ENCODE assay signal across 8 cellular contexts in the genomic region with DNA sequence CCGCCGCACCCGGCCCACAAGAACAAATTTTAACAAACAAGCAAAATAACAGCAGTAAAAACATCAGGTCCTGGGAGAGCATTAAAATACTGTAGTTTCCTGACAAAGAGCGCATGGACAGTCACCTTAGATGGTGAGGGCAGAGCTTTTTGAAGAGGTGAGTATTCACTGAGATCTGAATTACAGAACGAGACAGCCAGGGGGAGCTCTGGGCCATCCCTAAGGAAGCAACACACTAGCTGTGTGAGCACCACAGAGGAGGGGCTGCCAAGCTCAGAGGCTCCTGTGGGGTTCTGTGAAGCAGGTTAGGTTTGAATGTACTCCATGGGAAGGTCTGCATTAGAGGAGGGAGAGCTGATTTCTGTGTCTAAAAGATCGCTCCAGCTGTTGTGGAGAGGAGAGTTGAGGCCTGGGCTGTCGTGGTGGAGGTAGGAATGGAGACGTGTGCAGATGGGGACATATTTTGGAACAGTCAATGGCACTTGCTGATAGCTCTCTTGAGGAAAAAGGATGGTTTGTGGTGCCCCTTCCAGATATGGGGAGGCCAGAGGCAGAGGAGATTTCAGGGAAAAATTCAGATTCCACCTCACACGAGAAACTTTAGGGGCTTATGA.
DNase-seq lines count a peak whose midpoint lies in the region; ATAC-seq and TF ChIP-seq lines count a peak whose summit lies in the region.

No MANE protein-coding gene starts in this region.

- no peak overlapping the region for H3K4me3 ChIP-seq in Jurkat, Clone E6-1 (ENCODE audit: low read length)
- H3K4me3 ChIP-seq in heart left ventricle (no peak overlapping the region), retinal pigment epithelial cell (ENCODE audit: low read length) (no peak overlapping the region)

- H3K36me3 ChIP-seq in heart left ventricle, result peaks cover 0 to 99% (median 84%) of the 10 kb centered on the region in 9 donors

- H3K4me1 ChIP-seq in heart left ventricle, result peaks cover 0 to under 1% (median 0%) of the 10 kb centered on the region in 12 donors

- peak in 3 of 4 donors; percentile 72 to 83 (median 81) for ATAC-seq in heart left ventricle
- ATAC-seq in GM21723 (IDR thresholded peaks at IDR 0.05; ENCODE audit: unreplicated experiment), result no peak
- no peak for ATAC-seq in HG02763 (IDR thresholded peaks at IDR 0.05; ENCODE audit: unreplicated experiment)

- no peak overlapping the region for H3K27ac ChIP-seq in heart left ventricle

- intact Hi-C loops in heart left ventricle (cut with DNase I), result loop anchor here (1.0 to 10.0 kb wide), 5 partner anchors 184 to 189 kb away; a partner anchor contains a TSS

- peaks cover 35% of the 10 kb centered on the region for H3K36me3 Mint-ChIP-seq in activated naive CD4-positive, alpha-beta T cell treated with anti-CD3 and anti-CD28 coated beads, Interleukin-2, amount 10 ng/mL, durations not matched to agents 7 days and 5 days

- DNase-seq in DMS79 treated with DMSO at 0.1 percent for 48 hours (lab: John Stamatoyannopoulos, UW), result peak; percentile 13
- DNase-seq in Jurkat, Clone E6-1 (ENCODE audit: low read depth, low spot score), result peak; percentile 47
- DNase-seq in RPMI8226, result peak; percentile 49
- peak; percentile 73 for DNase-seq in activated naive CD4-positive, alpha-beta T cell treated with anti-CD3 and anti-CD28 coated beads, Interleukin-2, amount 10 ng/mL, durations not matched to agents 7 days and 5 days
- peak in 2 of 5 donors; percentile 49 to 52 for DNase-seq in heart left ventricle
- DNase-seq in retinal pigment epithelial cell (ENCODE audit: low read depth), result peak; percentile 13

- H3K27me3 ChIP-seq in heart left ventricle, result no peaks in the 10 kb centered on the region

- TF ChIP-seq CTCF in heart left ventricle (IDR thresholded peaks at IDR 0.05) (peak; percentile 30 to 63 (median 50)), retinal pigment epithelial cell (conservative IDR thresholded peaks at IDR 0.05; ENCODE audit: low read depth, low read length) (peak; percentile 79)

- no peak overlapping the region for H3K4me3 Mint-ChIP-seq in activated naive CD4-positive, alpha-beta T cell treated with anti-CD3 and anti-CD28 coated beads, Interleukin-2, amount 10 ng/mL, durations not matched to agents 7 days and 5 days

- CTCF ChIA-PET in activated naive CD4-positive, alpha-beta T cell treated with anti-CD3 and anti-CD28 coated beads, Interleukin-2, amount 10 ng/mL, durations not matched to agents 7 days and 5 days (lab: Charles Lee), result interaction anchor here (0.6 to 5.7 kb wide), 13 partner anchors 9 to 302 kb away, joined by 3 to 60 read pairs (median 3); no protein-coding TSS in a partner anchor

- H3K9me3 ChIP-seq in heart left ventricle, result no peaks in the 10 kb centered on the region

- no peaks in the 10 kb centered on the region for H3K9me3 Mint-ChIP-seq in activated naive CD4-positive, alpha-beta T cell treated with anti-CD3 and anti-CD28 coated beads, Interleukin-2, amount 10 ng/mL, durations not matched to agents 7 days and 5 days

- no peak overlapping the region for H3K27ac Mint-ChIP-seq in activated naive CD4-positive, alpha-beta T cell treated with anti-CD3 and anti-CD28 coated beads, Interleukin-2, amount 10 ng/mL, durations not matched to agents 7 days and 5 days

- H3K4me1 Mint-ChIP-seq in activated naive CD4-positive, alpha-beta T cell treated with anti-CD3 and anti-CD28 coated beads, Interleukin-2, amount 10 ng/mL, durations not matched to agents 7 days and 5 days, result no peaks in the 10 kb centered on the region

- no peaks in the 10 kb centered on the region for H3K27me3 Mint-ChIP-seq in activated naive CD4-positive, alpha-beta T cell treated with anti-CD3 and anti-CD28 coated beads, Interleukin-2, amount 10 ng/mL, durations not matched to agents 7 days and 5 days

- 78 to 88% (median 88%) methylated on average over 9 of the region's 9 CpGs for WGBS in heart left ventricle, 4 donors

- TF ChIP-seq POLR2A in heart left ventricle (IDR thresholded peaks at IDR 0.05), result no peak

Comparison
In these comparisons a context has a peak if more than half of its experiments do, and no peak if none do; other contexts are left out.
1. ATAC-seq: peak in heart left ventricle (3 of 4); none in GM21723 (single experiment) and HG02763 (single experiment).